ENCODE assay signal across 20 cellular contexts in the genomic region with DNA sequence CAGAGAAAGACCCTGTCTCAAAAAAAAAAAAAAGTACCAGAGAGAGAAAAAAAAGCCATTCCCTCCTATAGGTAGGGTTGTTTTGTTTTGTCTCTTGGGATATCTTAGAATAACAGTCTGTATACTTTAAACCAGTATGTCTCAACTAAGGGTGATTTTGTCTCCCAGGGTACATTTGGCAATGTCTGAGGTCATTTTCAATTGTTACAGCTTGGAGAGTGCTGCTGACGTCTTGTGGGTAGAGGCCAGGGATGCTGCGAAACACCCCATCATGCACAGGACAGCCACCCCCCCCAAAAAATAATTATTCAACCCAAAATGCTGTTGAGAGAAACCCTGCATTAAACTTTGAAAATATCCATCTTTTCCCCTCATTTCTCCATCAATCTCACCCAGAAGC. TPM values are rescaled to one million over a fixed set of nuclear protein-coding genes. Genes with fewer than 3 reads are reported as not detected.
DNase-seq lines count a peak whose midpoint lies in the region; ATAC-seq and TF ChIP-seq lines count a peak whose summit lies in the region.
"Had no signal": no experiment of that assay in that cellular context is flagged by ENCODE, and none has a peak within 500 bp of the region (broad histone marks: within the 10 kb centered on the region; RNA-seq: fewer than 3 reads in every experiment).

No MANE protein-coding gene starts in this region.

- TF ChIP-seq CTCF in vagina (IDR thresholded peaks at IDR 0.05) (no peak), GM20000 (IDR thresholded peaks at IDR 0.05; ENCODE audit: extremely low read depth, missing control alignments) (no peak)

- no peak overlapping the region for H3K4me3 ChIP-seq in adipocyte (ENCODE audit: low read length)
- no peak overlapping the region for H3K4me3 ChIP-seq in skeletal muscle satellite cell (ENCODE audit: low read length)
- no peak overlapping the region for H3K4me3 ChIP-seq in vagina
- H3K4me3 ChIP-seq: BLaER1 treated with 17β-estradiol and CSF1 and Interleukin-3, amounts not matched to agents 10 nM and 100 nM had no signal

- H3K36me3 ChIP-seq in adipocyte (ENCODE audit: control insufficient read depth, insufficient read depth, low read length, severe bottlenecking): peaks cover 11% of the 10 kb centered on the region
- H3K36me3 ChIP-seq in skeletal muscle satellite cell (ENCODE audit: insufficient read depth, low read length): peaks cover 51% of the 10 kb centered on the region
- no peaks in the 10 kb centered on the region for H3K36me3 ChIP-seq in vagina

- DNase-seq in adipocyte (ENCODE audit: low read depth) (no peak), fibroblast of gingiva (ENCODE audit: low read depth) (peak; percentile 41), vagina (ENCODE audit: extremely low spot score in 2 of 2) (no peak), NCI-H2029 (lab: John Stamatoyannopoulos, UW) (no peak), UCSD-AML1 (lab: John Stamatoyannopoulos, UW; ENCODE audit: unreplicated experiment) (no peak), GM20000 (ENCODE audit: low spot score) (no peak)
- DNase-seq: 8988T; AML-193; Caco-2; Calu3; CD4-positive, alpha-beta T cell; CD8-positive, alpha-beta T cell; DMS79 treated with DMSO at 0.1 percent for 48 hours; GF-D8 had no signal

- H3K9me3 ChIP-seq in adipocyte (ENCODE audit: control insufficient read depth, low read length): no peaks in the 10 kb centered on the region
- no peaks in the 10 kb centered on the region for H3K9me3 ChIP-seq in skeletal muscle satellite cell (replicated peaks; ENCODE audit: low read length)
- no peaks in the 10 kb centered on the region for H3K9me3 ChIP-seq in vagina
- H3K9me3 ChIP-seq: BLaER1 treated with 17β-estradiol and CSF1 and Interleukin-3, amounts not matched to agents 10 nM and 100 nM; Caco-2 had no signal

- H3K9ac ChIP-seq in adipocyte (ENCODE audit: low read length): peak overlapping the region; percentile 69
- peak overlapping the region; percentile 11 for H3K9ac ChIP-seq in skeletal muscle satellite cell (ENCODE audit: low read depth, low read length)
- H3K9ac ChIP-seq: BLaER1 treated with 17β-estradiol and CSF1 and Interleukin-3, amounts not matched to agents 10 nM and 100 nM had no signal

- H3K27ac ChIP-seq in vagina: peak overlapping the region; percentile 11
- H3K27ac ChIP-seq: C4-2B had no signal

- H3K4me2 ChIP-seq in skeletal muscle satellite cell (ENCODE audit: low read length): no peak overlapping the region

- TF ChIP-seq POLR2A in vagina (IDR thresholded peaks at IDR 0.05): no peak

- H3K27me3 ChIP-seq in adipocyte (replicated peaks; ENCODE audit: control insufficient read depth, insufficient read depth, low read length) (no peaks in the 10 kb centered on the region), skeletal muscle satellite cell (ENCODE audit: control insufficient read depth, insufficient read depth, low read length) (no peaks in the 10 kb centered on the region), vagina (no peaks in the 10 kb centered on the region)
- H3K27me3 ChIP-seq: BLaER1 treated with 17β-estradiol and CSF1 and Interleukin-3, amounts not matched to agents 10 nM and 100 nM had no signal

- ATAC-seq in GM21360 (IDR thresholded peaks at IDR 0.05; ENCODE audit: unreplicated experiment): no peak

- intact Hi-C loops in vagina (cut with DNase I): no loop called here

- H3K4me1 ChIP-seq in adipocyte (ENCODE audit: control insufficient read depth, insufficient read depth, low read length): peaks cover 81% of the 10 kb centered on the region
- H3K4me1 ChIP-seq in skeletal muscle satellite cell (ENCODE audit: control insufficient read depth, insufficient read depth, low read length): peaks cover 46% of the 10 kb centered on the region
- H3K4me1 ChIP-seq in vagina: peaks cover 29% of the 10 kb centered on the region

RNA-seq across cellular contexts. Expression of a gene that starts 56.1 kb away (rescaled TPM):
- total RNA-seq in skeletal muscle satellite cell (2012; rRNA removed): 1.1 TPM in 1 of 2 replicates, not detected in the other
- not detected for total RNA-seq in vagina
- total RNA-seq: A673, B cell, Caco-2, Calu3 had no signal
